8 cellular contexts compared by ENCODE assay signal in genomic region chr21:30839304-30839703, GRCh38. TPM values are rescaled to one million over a fixed set of nuclear protein-coding genes. Genes with fewer than 3 reads are reported as not detected.
DNase-seq lines count a peak whose midpoint lies in the region; ATAC-seq lines count a peak whose summit lies in the region.

No MANE protein-coding gene starts in this region.

- no peak overlapping the region for H3K27ac Mint-ChIP-seq in activated CD4-positive, alpha-beta T cell treated with anti-CD3 and anti-CD28 coated beads, Interleukin-2, amount 10 ng/mL, durations not matched to agents 24 days and 14 days

- no peaks in the 10 kb centered on the region for H3K4me1 Mint-ChIP-seq in activated CD4-positive, alpha-beta T cell treated with anti-CD3 and anti-CD28 coated beads, Interleukin-2, amount 10 ng/mL, durations not matched to agents 24 days and 14 days

- peaks cover 4% of the 10 kb centered on the region for H3K27me3 Mint-ChIP-seq in activated CD4-positive, alpha-beta T cell treated with anti-CD3 and anti-CD28 coated beads, Interleukin-2, amount 10 ng/mL, durations not matched to agents 24 days and 14 days

- no peak overlapping the region for H3K4me3 Mint-ChIP-seq in activated CD4-positive, alpha-beta T cell treated with anti-CD3 and anti-CD28 coated beads, Interleukin-2, amount 10 ng/mL, durations not matched to agents 24 days and 14 days

- H3K36me3 Mint-ChIP-seq in activated CD4-positive, alpha-beta T cell treated with anti-CD3 and anti-CD28 coated beads, Interleukin-2, amount 10 ng/mL, durations not matched to agents 24 days and 14 days (ENCODE audit: low read depth), result no peaks in the 10 kb centered on the region

- peak; percentile 81 for DNase-seq in DMS53 (lab: John Stamatoyannopoulos, UW)
- DNase-seq in Karpas-422, result peak; percentile 65
- DNase-seq in activated CD4-positive, alpha-beta T cell treated with anti-CD3 and anti-CD28 coated beads, Interleukin-2, amount 10 ng/mL, durations not matched to agents 24 days and 14 days, result peak; percentile 72
- peak; percentile 48 for DNase-seq in iris pigment epithelial cell (ENCODE audit: low read depth)

- H2AFZ ChIP-seq in Karpas-422 (ENCODE audit: low read length), result no peak overlapping the region

- no peak for ATAC-seq in GM21390 (IDR thresholded peaks at IDR 0.05; ENCODE audit: unreplicated experiment)
- no peak for ATAC-seq in GM21529 (IDR thresholded peaks at IDR 0.05; ENCODE audit: unreplicated experiment)
- no peak for ATAC-seq in GM21786 (IDR thresholded peaks at IDR 0.05; ENCODE audit: unreplicated experiment)
- no peak for ATAC-seq in GM19452 (IDR thresholded peaks at IDR 0.05; ENCODE audit: unreplicated experiment)

- H3K9me3 ChIP-seq in Karpas-422 (ENCODE audit: low read length), result no peaks in the 10 kb centered on the region

- H3K4me2 ChIP-seq in Karpas-422 (ENCODE audit: low read depth, low read length, poor library complexity, severe bottlenecking), result no peak overlapping the region

- no peaks in the 10 kb centered on the region for H3K79me2 ChIP-seq in Karpas-422 (ENCODE audit: low read length)

- no peaks in the 10 kb centered on the region for H3K9me3 Mint-ChIP-seq in activated CD4-positive, alpha-beta T cell treated with anti-CD3 and anti-CD28 coated beads, Interleukin-2, amount 10 ng/mL, durations not matched to agents 24 days and 14 days

- intact Hi-C loops in activated CD4-positive, alpha-beta T cell treated with anti-CD3 and anti-CD28 coated beads, Interleukin-2, amount 10 ng/mL, durations not matched to agents 24 days and 14 days (cut with micrococcal nuclease), result loop anchor here (2.0 to 10.0 kb wide), 2 partner anchors 247 to 765 kb away; no protein-coding TSS in a partner anchor

- H4K20me1 ChIP-seq in Karpas-422 (ENCODE audit: insufficient read depth, low read depth, low read length), result no peaks in the 10 kb centered on the region

- H3K9ac ChIP-seq in Karpas-422 (ENCODE audit: low read length), result no peak overlapping the region

- H3K27me3 ChIP-seq in Karpas-422 (ENCODE audit: low read length), result no peaks in the 10 kb centered on the region

- no peaks in the 10 kb centered on the region for H3K4me1 ChIP-seq in Karpas-422 (ENCODE audit: low read length)

- H3K36me3 ChIP-seq in Karpas-422 (ENCODE audit: insufficient read depth, low read length), result no peaks in the 10 kb centered on the region

- H3K4me3 ChIP-seq in Karpas-422 (ENCODE audit: low read length), result no peak overlapping the region

- H3K9me2 ChIP-seq in Karpas-422 (replicated peaks; ENCODE audit: insufficient read depth, low read length), result no peaks in the 10 kb centered on the region

- no peak overlapping the region for H3K27ac ChIP-seq in Karpas-422 (ENCODE audit: low read length)

RNA-seq across cellular contexts. Expression of gene KRTAP7-1, which starts 9.7 kb away (rescaled TPM):
- not detected in 2 replicates for total RNA-seq in Karpas-422 (2014; rRNA removed; shearing (Covaris generic); ENCODE audit: low replicate concordance)
- total RNA-seq in activated CD4-positive, alpha-beta T cell treated with anti-CD3 and anti-CD28 coated beads, Interleukin-2, amount 10 ng/mL, durations not matched to agents 24 days and 14 days, result not detected in 2 replicates

RNA-seq across cellular contexts. Expression of gene KRTAP8-1, which starts 26.2 kb away (rescaled TPM):
- not detected in 2 replicates for total RNA-seq in Karpas-422 (2014; rRNA removed; shearing (Covaris generic); ENCODE audit: low replicate concordance)
- not detected in 2 replicates for total RNA-seq in activated CD4-positive, alpha-beta T cell treated with anti-CD3 and anti-CD28 coated beads, Interleukin-2, amount 10 ng/mL, durations not matched to agents 24 days and 14 days

RNA-seq across cellular contexts. Expression of gene KRTAP11-1, which starts 42.1 kb away (rescaled TPM):
- total RNA-seq in Karpas-422 (2014; rRNA removed; shearing (Covaris generic); ENCODE audit: low replicate concordance), result not detected in 2 replicates
- not detected in 2 replicates for total RNA-seq in activated CD4-positive, alpha-beta T cell treated with anti-CD3 and anti-CD28 coated beads, Interleukin-2, amount 10 ng/mL, durations not matched to agents 24 days and 14 days
